Comparison of ENCODE assay signal across 18 cellular contexts in the genomic region with DNA sequence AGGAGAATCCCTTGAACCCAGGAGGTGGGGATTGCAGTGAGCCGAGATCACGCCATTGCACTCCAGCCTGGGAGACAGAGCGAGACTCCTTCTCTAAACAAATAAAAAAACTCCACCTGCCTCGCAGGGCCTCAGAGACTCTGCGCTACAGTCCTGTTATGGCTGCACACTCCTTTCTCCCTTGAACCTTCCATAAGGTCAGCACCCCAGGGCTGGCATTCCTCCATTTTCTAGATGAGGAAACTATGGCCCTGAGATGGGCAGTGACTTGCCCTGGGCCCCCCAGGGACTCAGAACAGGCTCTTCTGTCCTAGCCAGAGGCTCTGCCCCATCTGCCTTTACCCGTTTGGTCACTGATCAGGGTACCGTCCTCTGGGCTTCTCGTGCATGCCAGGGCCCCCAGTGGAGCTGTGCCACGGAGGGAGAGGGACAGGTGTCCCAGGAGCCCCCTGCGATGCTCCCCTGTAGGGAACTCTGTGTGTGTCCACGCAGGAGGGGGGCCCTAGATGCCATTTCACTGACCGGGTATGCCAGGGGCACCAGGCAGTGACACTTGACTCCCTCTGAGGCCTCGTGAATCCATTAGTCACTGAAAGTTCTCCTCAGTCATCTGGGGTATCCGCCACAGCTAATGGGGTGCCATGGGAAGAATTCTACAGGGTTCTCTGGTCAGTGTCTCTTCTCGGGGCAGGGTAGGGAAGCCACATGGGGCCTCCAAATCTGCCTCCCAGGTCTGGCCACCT. TPM values are rescaled to one million over a fixed set of nuclear protein-coding genes. Genes with fewer than 3 reads are reported as not detected.
A peak's percentile ranks its signal among the peaks of the same experiment; 100 is the strongest.
DNase-seq lines count a peak whose midpoint lies in the region; ATAC-seq and TF ChIP-seq lines count a peak whose summit lies in the region.
"Had no signal": no experiment of that assay in that cellular context is flagged by ENCODE, and none has a peak within 500 bp of the region (broad histone marks: within the 10 kb centered on the region; RNA-seq: fewer than 3 reads in every experiment).

No MANE protein-coding gene starts in this region.

- ATAC-seq in Right ventricle myocardium inferior (no peak), heart right ventricle (no peak), HG02938 (IDR thresholded peaks at IDR 0.05; ENCODE audit: unreplicated experiment) (no peak)
- no peak for ATAC-seq in effector memory CD8-positive, alpha-beta T cell (replicated peaks)
- ATAC-seq: CD8-positive, alpha-beta T cell had no signal

- H3K4me3 ChIP-seq in heart right ventricle: no peak overlapping the region
- H3K4me3 ChIP-seq: neural progenitor cell had no signal

- H3K9me3 Mint-ChIP-seq in effector memory CD8-positive, alpha-beta T cell: no peaks in the 10 kb centered on the region
- no peaks in the 10 kb centered on the region for H3K9me3 Mint-ChIP-seq in neural crest cell
- H3K9me3 Mint-ChIP-seq: CD8-positive, alpha-beta T cell; neural progenitor cell had no signal

- TF ChIP-seq CTCF in heart right ventricle (IDR thresholded peaks at IDR 0.05) (no peak), neural crest cell (conservative IDR thresholded peaks at IDR 0.05) (no peak), GM20000 (IDR thresholded peaks at IDR 0.05; ENCODE audit: extremely low read depth, missing control alignments) (no peak)

- peaks cover 0 to 7% (median 0%) of the 10 kb centered on the region in 9 donors for H3K4me1 ChIP-seq in heart right ventricle
- H3K4me1 ChIP-seq: neural progenitor cell had no signal

- 86 to 92% methylated on average over 15 of the region's 15 CpGs for WGBS in heart right ventricle, 2 donors

- H3K4me1 Mint-ChIP-seq in effector memory CD8-positive, alpha-beta T cell (ENCODE audit: low read depth in 2 of 2): peaks cover 4 to 8% of the 10 kb centered on the region in 2 donors
- no peaks in the 10 kb centered on the region for H3K4me1 Mint-ChIP-seq in neural crest cell
- H3K4me1 Mint-ChIP-seq: neural progenitor cell had no signal

- H3K9me3 ChIP-seq in heart right ventricle: no peaks in the 10 kb centered on the region

- POLR2A ChIA-PET in HEK293T (lab: Yijun Ruan, JAX): no interaction called here

- H3K27me3 Mint-ChIP-seq in effector memory CD8-positive, alpha-beta T cell: no peaks in the 10 kb centered on the region
- no peaks in the 10 kb centered on the region for H3K27me3 Mint-ChIP-seq in neural crest cell (ENCODE audit: low read depth)
- H3K27me3 Mint-ChIP-seq: activated naive CD8-positive, alpha-beta T cell had no signal

- H3K27ac ChIP-seq in heart right ventricle: no peak overlapping the region
- H3K27ac ChIP-seq: neural progenitor cell had no signal

- CTCF ChIA-PET in HEK293T (lab: Yijun Ruan, JAX): interaction anchor here (0.7 to 1.9 kb wide), 2 partner anchors 18 to 39 kb away, joined by 3 to 6 read pairs; no protein-coding TSS in a partner anchor

- intact Hi-C loops in Right ventricle myocardium inferior (cut with DNase I): loop anchor here (5.0 kb wide), 1 partner anchor 68 kb away; no protein-coding TSS in a partner anchor
- intact Hi-C loops in heart right ventricle (cut with DNase I): loop anchor here in 1 of 10 donors (10.0 kb wide), 1 partner anchor 60 kb away; no protein-coding TSS in a partner anchor

- DNase-seq in Right ventricle myocardium inferior (ENCODE audit: missing footprints) (peak; percentile 39), heart right ventricle (no peak), neural crest cell (ENCODE audit: low read depth, low spot score) (no peak), GM20000 (ENCODE audit: low spot score) (no peak), HEK293T (ENCODE audit: extremely low spot score) (no peak)
- DNase-seq in effector memory CD8-positive, alpha-beta T cell: no peak
- DNase-seq: activated CD4-positive, alpha-beta T cell treated with anti-CD3 and anti-CD28 coated beads for 48 hours; CD8-positive, alpha-beta T cell; DMS53; KG1; NCI-H1694; NCI-H2171 treated with DMSO at 0.1 percent for 48 hours; NCI-H69; SHP77 treated with DMSO at 0.1 percent for 48 hours; stimulated activated CD4-positive, alpha-beta T cell treated with anti-CD3 and anti-CD28 coated beads, Interleukin-4, amount 100 ng/mL, for 24 hours had no signal

- H3K27ac Mint-ChIP-seq in effector memory CD8-positive, alpha-beta T cell: peak overlapping the region; percentile 31 to 88
- peak overlapping the region; percentile 43 for H3K27ac Mint-ChIP-seq in neural crest cell (ENCODE audit: unreplicated experiment)
- H3K27ac Mint-ChIP-seq: activated naive CD8-positive, alpha-beta T cell; CD8-positive, alpha-beta T cell; neural progenitor cell had no signal

- no peaks in the 10 kb centered on the region for H3K27me3 ChIP-seq in heart right ventricle
- H3K27me3 ChIP-seq: neural progenitor cell had no signal

- peaks cover 95% of the 10 kb centered on the region for H3K36me3 Mint-ChIP-seq in effector memory CD8-positive, alpha-beta T cell (ENCODE audit: insufficient read depth)
- peaks cover 10% of the 10 kb centered on the region for H3K36me3 Mint-ChIP-seq in neural crest cell (ENCODE audit: low read depth)

- peak overlapping the region in 1 of 2 donors; percentile 19 for H3K4me3 Mint-ChIP-seq in effector memory CD8-positive, alpha-beta T cell
- H3K4me3 Mint-ChIP-seq in neural crest cell: no peak overlapping the region
- H3K4me3 Mint-ChIP-seq: activated naive CD8-positive, alpha-beta T cell; CD8-positive, alpha-beta T cell; neural progenitor cell had no signal

- peaks cover 11 to 98% (median 74%) of the 10 kb centered on the region in 9 donors for H3K36me3 ChIP-seq in heart right ventricle
- H3K36me3 ChIP-seq: neural progenitor cell had no signal

TF ChIP-seq in HEK293T, 16 proteins besides CTCF, POLR2A, EP300 and RAD21:
- TF ChIP-seq CTBP1 (IDR thresholded peaks at IDR 0.05; ENCODE audit: borderline replicate concordance): no peak
- no peak for TF ChIP-seq NFRKB (IDR thresholded peaks at IDR 0.05)
- TF ChIP-seq SUZ12 (IDR thresholded peaks at IDR 0.05): no peak
- no peak for TF ChIP-seq FOXM1 (IDR thresholded peaks at IDR 0.05; ENCODE audit: borderline replicate concordance)
- no peak for TF ChIP-seq ZNF384 (IDR thresholded peaks at IDR 0.05)
- TF ChIP-seq TARDBP (IDR thresholded peaks at IDR 0.05): no peak
- no peak for TF ChIP-seq L3MBTL2 (conservative IDR thresholded peaks at IDR 0.05)
- TF ChIP-seq ELF4 (IDR thresholded peaks at IDR 0.05): no peak
- no peak for TF ChIP-seq SP1 (IDR thresholded peaks at IDR 0.05)
- TF ChIP-seq ARNT (IDR thresholded peaks at IDR 0.05): no peak
- TF ChIP-seq, protein P1, sequence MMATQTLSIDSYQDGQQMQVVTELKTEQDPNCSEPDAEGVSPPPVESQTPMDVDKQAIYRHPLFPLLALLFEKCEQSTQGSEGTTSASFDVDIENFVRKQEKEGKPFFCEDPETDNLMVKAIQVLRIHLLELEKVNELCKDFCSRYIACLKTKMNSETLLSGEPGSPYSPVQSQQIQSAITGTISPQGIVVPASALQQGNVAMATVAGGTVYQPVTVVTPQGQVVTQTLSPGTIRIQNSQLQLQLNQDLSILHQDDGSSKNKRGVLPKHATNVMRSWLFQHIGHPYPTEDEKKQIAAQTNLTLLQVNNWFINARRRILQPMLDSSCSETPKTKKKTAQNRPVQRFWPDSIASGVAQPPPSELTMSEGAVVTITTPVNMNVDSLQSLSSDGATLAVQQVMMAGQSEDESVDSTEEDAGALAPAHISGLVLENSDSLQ (IDR thresholded peaks at IDR 0.05): no peak

RNA-seq across cellular contexts. Expression of a gene that starts 16.2 kb away (rescaled TPM):
- total RNA-seq in Right ventricle myocardium inferior (33.7 TPM), heart right ventricle (10 to 100 TPM; 21.4 to 45.1 (median 28.1) TPM), neural crest cell (72.4 and 73.8 TPM in 2 replicates)
- polyA plus RNA-seq in heart right ventricle: 10 to 100 TPM; 15.6 to 40.5 TPM

RNA-seq across cellular contexts. Expression of a gene that starts 43.1 kb away (rescaled TPM):
- total RNA-seq in Right ventricle myocardium inferior: 7.7 TPM
- total RNA-seq in heart right ventricle: 10 to 100 TPM in 1 of 10 donors, 1 to 10 TPM in 9; 1.9 to 10.1 (median 2.8) TPM
- 1 to 10 TPM; 1.5 to 3.2 TPM for polyA plus RNA-seq in heart right ventricle
- total RNA-seq in neural crest cell: 3.5 and 3.6 TPM in 2 replicates

RNA-seq across cellular contexts. Expression of a gene that starts 58.8 kb away (rescaled TPM):
- 8.2 TPM for total RNA-seq in Right ventricle myocardium inferior
- total RNA-seq in heart right ventricle: 10 to 100 TPM in 3 of 10 donors, 1 to 10 TPM in 7; 2.5 to 14.7 (median 6.2) TPM
- polyA plus RNA-seq in heart right ventricle: 10 to 100 TPM in 1 of 2 donors, 1 to 10 TPM in 1; 5.5 to 10.5 TPM
- 12.9 and 13.8 TPM in 2 replicates for total RNA-seq in neural crest cell
